In the genomic region with DNA sequence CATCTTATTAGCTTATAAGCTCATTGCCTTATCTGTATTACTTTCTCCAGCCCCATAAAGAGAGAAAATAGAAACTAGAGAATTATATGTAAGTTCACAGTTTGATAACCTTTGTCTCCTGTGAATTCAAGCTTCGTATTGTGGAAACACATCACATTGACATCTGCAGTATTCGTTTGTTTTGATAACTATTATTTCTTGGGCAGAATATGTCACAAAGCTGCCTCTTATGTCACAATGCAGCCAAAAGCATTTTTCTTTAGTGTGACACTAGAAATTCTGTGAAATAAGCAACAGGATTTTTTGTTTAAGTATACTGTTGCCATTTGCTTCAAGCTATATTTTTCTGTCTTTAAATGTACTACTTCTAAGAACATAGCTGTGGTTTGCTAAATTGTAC, we compare ENCODE assay signal across 19 cellular contexts.
"Had no signal": no experiment of that assay in that cellular context is flagged by ENCODE, and none has a peak within 500 bp of the region (broad histone marks: within the 10 kb centered on the region; RNA-seq: fewer than 3 reads in every experiment).

No MANE protein-coding gene starts in this region.

- DNase-seq: dermis blood vessel endothelial cell; effector memory CD4-positive, alpha-beta T cell; erythroblast; esophagus squamous epithelium; head of caudate nucleus; left lung; mesendoderm; midbrain; naive thymus-derived CD4-positive, alpha-beta T cell; nucleus accumbens; sigmoid colon; spleen; stimulated activated CD4-positive, alpha-beta T cell treated with anti-CD3 and anti-CD28 coated beads, Interleukin-4, amount 100 ng/mL, for 4 hours; upper lobe of left lung had no signal

- H3K27ac ChIP-seq: coronary artery, esophagus squamous epithelium, left lung, prostate gland, right atrium auricular region, sigmoid colon, spleen, thoracic aorta, tibial nerve, upper lobe of left lung had no signal
